In genomic region chr2:217944366-217944765, GRCh38 we compare ENCODE assay signal across 13 cellular contexts. TPM values are rescaled to one million over a fixed set of nuclear protein-coding genes. Genes with fewer than 3 reads are reported as not detected.
DNase-seq lines count a peak whose midpoint lies in the region; ATAC-seq and TF ChIP-seq lines count a peak whose summit lies in the region.
"Had no signal": no experiment of that assay in that cellular context is flagged by ENCODE, and none has a peak within 500 bp of the region (broad histone marks: within the 10 kb centered on the region; RNA-seq: fewer than 3 reads in every experiment).

No MANE protein-coding gene starts in this region.

- ATAC-seq in GM23338 (no peak), body of pancreas (no peak), esophagus mucosa (no peak), HG03095 (IDR thresholded peaks at IDR 0.05; ENCODE audit: unreplicated experiment) (no peak)
- ATAC-seq: CD8-positive, alpha-beta T cell had no signal

- H3K4me3 ChIP-seq in GM23338 (no peak overlapping the region), body of pancreas (no peak overlapping the region), muscle layer of duodenum (ENCODE audit: low read depth in 1 of 2, low read length in 2 of 2) (peak overlapping the region in 1 of 2 donors; percentile 83)

- no peaks in the 10 kb centered on the region for H3K9me3 Mint-ChIP-seq in GM23338
- H3K9me3 Mint-ChIP-seq: CD8-positive, alpha-beta T cell; T-cell had no signal

- H4K20me1 ChIP-seq in GM23338 (replicated peaks; ENCODE audit: insufficient read depth), result no peaks in the 10 kb centered on the region

- peaks cover 39% of the 10 kb centered on the region for H3K4me1 Mint-ChIP-seq in GM23338
- H3K4me1 Mint-ChIP-seq: activated CD4-positive, alpha-beta T cell treated with anti-CD3 and anti-CD28 coated beads for 36 hours had no signal

- H3K27ac ChIP-seq in GM23338 (ENCODE audit: low read depth) (no peak overlapping the region), body of pancreas (peak overlapping the region; percentile 62 to 90 (median 68)), muscle layer of duodenum (ENCODE audit: low read length) (peak overlapping the region; percentile 97), substantia nigra (ENCODE audit: low read depth, low read length, poor library complexity, severe bottlenecking) (peak overlapping the region; percentile 89)
- H3K27ac ChIP-seq: brain microvascular endothelial cell had no signal

- H3K27me3 Mint-ChIP-seq in GM23338 (ENCODE audit: insufficient read depth, low read depth, poor library complexity), result peaks cover 13% of the 10 kb centered on the region

- H3K4me1 ChIP-seq in GM23338 (ENCODE audit: insufficient read depth) (peaks cover 19% of the 10 kb centered on the region; the same call in 1 of the 2 replicates), body of pancreas (peaks cover 66% of the 10 kb centered on the region), muscle layer of duodenum (ENCODE audit: control insufficient read depth in 1 of 2, insufficient read depth in 2 of 2, low read length in 2 of 2) (peaks cover 23 to 90% of the 10 kb centered on the region in 2 donors)

- H3K79me2 ChIP-seq in GM23338 (replicated peaks; ENCODE audit: insufficient read depth), result no peaks in the 10 kb centered on the region

- no peaks in the 10 kb centered on the region for H3K9me2 ChIP-seq in GM23338 (ENCODE audit: insufficient read depth)

- H3K36me3 Mint-ChIP-seq in GM23338 (ENCODE audit: low read depth), result no peaks in the 10 kb centered on the region; the same call in 2 of the 3 replicates
- H3K36me3 Mint-ChIP-seq: CD8-positive, alpha-beta T cell; T-cell had no signal

- H3K36me3 ChIP-seq in GM23338 (ENCODE audit: insufficient read depth), result no peaks in the 10 kb centered on the region
- H3K36me3 ChIP-seq in body of pancreas (replicated peaks in 1 of 2; ENCODE audit: insufficient read depth in 1 of 2, low read depth in 2 of 2), result no peaks in the 10 kb centered on the region
- no peaks in the 10 kb centered on the region for H3K36me3 ChIP-seq in muscle layer of duodenum (ENCODE audit: control insufficient read depth in 1 of 2, insufficient read depth in 2 of 2, low read length in 2 of 2)
- H3K36me3 ChIP-seq: brain microvascular endothelial cell had no signal

- DNase-seq in GM23338 (ENCODE audit: low spot score) (no peak), body of pancreas (no peak), substantia nigra (lab: John Stamatoyannopoulos, UW) (no peak), HPDE6-E6E7 (ENCODE audit: extremely low spot score) (no peak)
- DNase-seq: CD8-positive, alpha-beta T cell; GOT3; stimulated activated CD4-positive, alpha-beta T cell treated with anti-CD3 and anti-CD28 coated beads, Interleukin-1b, Interleukin-23, amount 100 ng/mL, for 48 hours; T-cell had no signal

- H3K9me3 ChIP-seq in body of pancreas (no peaks in the 10 kb centered on the region), muscle layer of duodenum (ENCODE audit: control insufficient read depth in 1 of 2, low read length in 2 of 2) (no peaks in the 10 kb centered on the region)

- intact Hi-C loops in body of pancreas (cut with DNase I), result no loop called here

- TF ChIP-seq POLR2A in body of pancreas (IDR thresholded peaks at IDR 0.05), result no peak

- H3K4me2 ChIP-seq in GM23338, result peak overlapping the region; percentile 53; the same call in 1 of the 2 replicates

- H3K27me3 ChIP-seq in GM23338 (ENCODE audit: insufficient read depth) (no peaks in the 10 kb centered on the region), body of pancreas (no peaks in the 10 kb centered on the region), muscle layer of duodenum (ENCODE audit: low read depth, low read length) (no peaks in the 10 kb centered on the region)
- H3K27me3 ChIP-seq: brain microvascular endothelial cell had no signal

- WGBS in body of pancreas, 2 donors, result 37 to 62% methylated on average over 3 of the region's 3 CpGs

- H3K4me3 Mint-ChIP-seq in GM23338, result no peak overlapping the region; the same call in 2 of the 3 replicates
- H3K4me3 Mint-ChIP-seq: activated CD4-positive, alpha-beta T cell treated with anti-CD3 and anti-CD28 coated beads for 36 hours; CD8-positive, alpha-beta T cell; T-cell had no signal

- H3K27ac Mint-ChIP-seq in GM23338, result no peak overlapping the region
- H3K27ac Mint-ChIP-seq: activated CD4-positive, alpha-beta T cell treated with anti-CD3 and anti-CD28 coated beads for 36 hours; CD8-positive, alpha-beta T cell had no signal

- TF ChIP-seq CTCF in GM23338 (conservative IDR thresholded peaks at IDR 0.05; ENCODE audit: low read depth in 2 of 2), result no peak
- no peak for TF ChIP-seq CTCF in body of pancreas (IDR thresholded peaks at IDR 0.05)

- H2AFZ ChIP-seq in GM23338, result peak overlapping the region; percentile 67; the same call in 1 of the 2 replicates

- no peaks in the 10 kb centered on the region for H3F3A ChIP-seq in GM23338 (replicated peaks; ENCODE audit: low read depth)

TF ChIP-seq in GM23338, 12 proteins besides CTCF, POLR2A, EP300 and RAD21 (continues in another document):
- TF ChIP-seq CREB1 (CRISPR knock-in tag; IDR thresholded peaks at IDR 0.05; ENCODE audit: low read depth) (no peak), EZH2 (IDR thresholded peaks at IDR 0.05; ENCODE audit: low read depth, unreplicated experiment) (no peak), NANOG (IDR thresholded peaks at IDR 0.05; ENCODE audit: borderline replicate concordance) (no peak), ZNF331 (CRISPR knock-in tag; IDR thresholded peaks at IDR 0.05; ENCODE audit: low read depth) (no peak), EZH2phosphoT487 (IDR thresholded peaks at IDR 0.05; ENCODE audit: unreplicated experiment) (no peak), ETS1 (IDR thresholded peaks at IDR 0.05) (no peak), REST (IDR thresholded peaks at IDR 0.05; ENCODE audit: unreplicated experiment) (no peak), POLR2AphosphoS5 (IDR thresholded peaks at IDR 0.05; ENCODE audit: low read depth) (no peak), JUNB (IDR thresholded peaks at IDR 0.05; ENCODE audit: unreplicated experiment) (no peak), ZNF114 (CRISPR knock-in tag; IDR thresholded peaks at IDR 0.05) (no peak)

RNA-seq across cellular contexts. Expression of gene TNS1, which starts 58.4 kb away (rescaled TPM):
- 5.7 and 7.4 TPM in 2 replicates for total RNA-seq in GM23338 (2014; rRNA removed; shearing (Covaris generic))
- 1.3 and 2.0 TPM in 2 replicates for polyA plus RNA-seq in GM23338 (2016; fragmentation: Nextera tagmentation; extraction: Ambion mirVana)
- total RNA-seq in body of pancreas (100 to 1,000 TPM; 168 to 174 TPM), esophagus mucosa (27.7 TPM)
- total RNA-seq: CD8-positive, alpha-beta T cell had no signal
